ENCODE assay signal across 29 cellular contexts in the genomic region with DNA sequence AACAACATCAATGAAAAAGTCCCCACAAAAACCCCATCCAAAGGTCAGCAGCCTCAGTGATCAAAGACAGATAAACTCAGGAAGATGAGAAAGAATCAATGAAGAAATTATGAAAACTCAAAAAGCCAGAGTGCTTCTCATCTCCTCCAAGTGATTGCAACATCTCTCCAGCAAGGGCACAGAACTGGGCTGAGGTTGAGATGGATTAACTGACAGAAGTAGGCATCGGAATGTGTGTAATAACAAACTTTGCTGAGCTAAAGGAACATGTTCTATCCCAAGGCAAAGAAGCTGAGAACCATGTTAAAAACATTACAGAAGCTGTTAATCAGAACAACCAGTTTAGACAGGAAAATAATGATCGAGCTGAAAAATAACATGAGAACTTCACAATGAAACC.
A peak's percentile ranks its signal among the peaks of the same experiment; 100 is the strongest.
DNase-seq lines count a peak whose midpoint lies in the region; ATAC-seq and TF ChIP-seq lines count a peak whose summit lies in the region.
"Had no signal": no experiment of that assay in that cellular context is flagged by ENCODE, and none has a peak within 500 bp of the region (broad histone marks: within the 10 kb centered on the region; RNA-seq: fewer than 3 reads in every experiment).

No MANE protein-coding gene starts in this region.

- H3K4me3 ChIP-seq in AG09309 (ENCODE audit: control insufficient read depth, low read depth, low read length) = no peak overlapping the region
- H3K4me3 ChIP-seq: HAP-1, heart right ventricle, right atrium auricular region, vagina had no signal

- peak; percentile 5 for DNase-seq in AG09309 (ENCODE audit: low read depth)
- peak; percentile 26 for DNase-seq in NCI-H226
- DNase-seq in dedifferentiated amniotic fluid mesenchymal stem cell (ENCODE audit: extremely low spot score) = peak; percentile 35
- peak; percentile 2 for DNase-seq in myocyte (ENCODE audit: low read depth)
- DNase-seq in D341Med (ENCODE audit: low spot score) = no peak
- DNase-seq in T1000 (lab: John Stamatoyannopoulos, UW) = no peak
- DNase-seq in NCI-H1436 treated with DMSO at 0.1 percent for 48 hours (lab: John Stamatoyannopoulos, UW) = no peak
- DNase-seq: activated CD4-positive, alpha-beta memory T cell treated with anti-CD3 and anti-CD28 coated beads for 36 hours; activated CD4-positive, CD25-positive, alpha-beta regulatory T cell treated with anti-CD3 and anti-CD28 coated beads, Interleukin-2, amount 50 U/mL, for 72 hours; activated T-cell treated with anti-CD3 and anti-CD28 coated beads, Interleukin-2, amount 50 U/mL, for 72 hours; effector memory CD4-positive, alpha-beta T cell; heart right ventricle; Karpas-422; kidney; left ventricle myocardium superior; naive thymus-derived CD8-positive, alpha-beta T cell; NCI-H1417 treated with DMSO at 0.1 percent for 48 hours; NCI-H2081; NCI-H2227 treated with DMSO at 0.1 percent for 48 hours; NCI-H69; SK-N-SH; stimulated activated CD4-positive, alpha-beta T cell treated with anti-CD3 and anti-CD28 coated beads, Interleukin-2, amount 100 ng/mL, for 24 hours; stimulated activated naive CD8-positive, alpha-beta T cell treated with anti-CD3 and anti-CD28 coated beads, Interleukin-15, amount 100 ng/mL, for 72 hours had no signal

- ATAC-seq in GM21529 (IDR thresholded peaks at IDR 0.05; ENCODE audit: unreplicated experiment) = no peak
- ATAC-seq: activated T-cell treated with anti-CD3 and anti-CD28 coated beads, Interleukin-2, amount 50 U/mL, for 72 hours; heart right ventricle; HepG2; left ventricle myocardium superior; naive thymus-derived CD8-positive, alpha-beta T cell; Right ventricle myocardium inferior; stimulated activated naive CD8-positive, alpha-beta T cell treated with anti-CD3 and anti-CD28 coated beads, Interleukin-15, amount 100 ng/mL, for 72 hours had no signal

- no peak for TF ChIP-seq CTCF in AG09309 (IDR thresholded peaks at IDR 0.05; ENCODE audit: control insufficient read depth, insufficient read depth, low read depth, low read length, missing control alignments)

Comparison
In these comparisons a context has a peak if more than half of its experiments do, and no peak if none do; other contexts are left out.
1. DNase-seq: peak in AG09309 (single experiment), NCI-H226 (single experiment), dedifferentiated amniotic fluid mesenchymal stem cell (single experiment) and myocyte (single experiment); none in D341Med (single experiment), T1000 (single experiment) and NCI-H1436 treated with DMSO at 0.1 percent for 48 hours (single experiment).